Comparison of ENCODE assay signal across 16 cellular contexts in the genomic region with DNA sequence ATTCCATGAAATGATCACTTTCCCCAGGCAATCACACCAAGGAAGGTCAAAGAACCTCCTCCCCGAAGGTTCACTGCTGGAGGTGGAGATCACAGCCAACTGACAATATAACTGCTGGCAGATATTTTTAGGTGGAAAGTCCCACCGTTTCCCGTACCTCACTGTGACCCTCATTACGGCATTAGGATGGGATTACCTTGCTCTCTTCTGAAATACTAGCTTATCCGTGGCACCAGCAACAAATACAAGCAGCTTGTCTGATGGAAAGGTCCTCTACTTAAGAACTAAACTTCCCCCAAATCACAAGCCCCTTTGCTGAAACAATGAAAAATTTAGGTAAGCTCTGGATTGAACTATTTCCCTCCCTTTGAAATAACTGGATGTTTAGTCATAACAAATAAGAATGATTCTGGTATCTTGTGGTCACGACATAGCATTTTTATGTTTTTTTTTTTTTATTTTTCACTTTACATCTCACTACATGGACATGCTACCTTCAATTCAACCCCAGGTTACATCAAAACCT.
DNase-seq lines count a peak whose midpoint lies in the region; ATAC-seq, FAIRE-seq and TF ChIP-seq lines count a peak whose summit lies in the region.
"Had no signal": no experiment of that assay in that cellular context is flagged by ENCODE, and none has a peak within 500 bp of the region (broad histone marks: within the 10 kb centered on the region; RNA-seq: fewer than 3 reads in every experiment).

No MANE protein-coding gene starts in this region.

- FAIRE-seq in A549 (lab: Jason Lieb, UNC), result no peak
- FAIRE-seq in keratinocyte (lab: Jason Lieb, UNC), result peak; percentile 60
- FAIRE-seq: GM19239 had no signal

- no peaks in the 10 kb centered on the region for H3K36me3 Mint-ChIP-seq in stimulated activated memory B cell treated with anti-CD40 and anti-IgM and Interleukin-4, amounts not matched to agents 10 μg/mL and 1 μg/mL and 100 μg/mL, for 72 hours

- H3K27ac ChIP-seq in A549 (peak overlapping the region; percentile 60 to 77; a peak in 3 of 6 replicates), keratinocyte (ENCODE audit: control insufficient read depth, insufficient read depth, low read length) (peak overlapping the region; percentile 2)

- no peaks in the 10 kb centered on the region for H3K79me2 ChIP-seq in keratinocyte (ENCODE audit: control insufficient read depth, insufficient read depth, low read length)

- H3K27me3 ChIP-seq in adipocyte (replicated peaks; ENCODE audit: control insufficient read depth, insufficient read depth, low read length) (no peaks in the 10 kb centered on the region), keratinocyte (ENCODE audit: control insufficient read depth, extremely low read depth, insufficient read depth, low read length) (no peaks in the 10 kb centered on the region), BE2C (peaks cover 95% of the 10 kb centered on the region)

- ATAC-seq in A549 (no peak), GM21423 (IDR thresholded peaks at IDR 0.05; ENCODE audit: unreplicated experiment) (no peak), HG02970 (IDR thresholded peaks at IDR 0.05; ENCODE audit: low FRiP score, unreplicated experiment) (no peak)
- ATAC-seq in stimulated activated memory B cell treated with anti-CD40 and anti-IgM and Interleukin-4, amounts not matched to agents 10 μg/mL and 1 μg/mL and 100 μg/mL, for 72 hours, result no peak
- ATAC-seq: activated CD4-positive, alpha-beta T cell treated with anti-CD3 and anti-CD28 coated beads for 36 hours; Panc1 had no signal

- no peaks in the 10 kb centered on the region for H3K9me3 ChIP-seq in A549
- H3K9me3 ChIP-seq in adipocyte (ENCODE audit: control insufficient read depth, low read length), result no peaks in the 10 kb centered on the region
- H3K9me3 ChIP-seq in keratinocyte (ENCODE audit: control insufficient read depth, low read depth, low read length), result no peaks in the 10 kb centered on the region
- H3K9me3 ChIP-seq in BE2C, result no peaks in the 10 kb centered on the region

- H3K9ac ChIP-seq in adipocyte (ENCODE audit: low read length) (no peak overlapping the region), keratinocyte (ENCODE audit: control insufficient read depth, extremely low read depth, insufficient read depth, low read length) (no peak overlapping the region)

- TF ChIP-seq EP300 in A549 (IDR thresholded peaks at IDR 0.05), result no peak

- peak overlapping the region; percentile 34; the same call in 1 of the 3 replicates for H3K4me2 ChIP-seq in A549
- peak overlapping the region; percentile 53 for H3K4me2 ChIP-seq in keratinocyte (ENCODE audit: control insufficient read depth, extremely low read depth, insufficient read depth, low read depth, low read length)

- H3K4me3 ChIP-seq in A549 (no peak overlapping the region), GM12865 (ENCODE audit: low read depth, low read length) (no peak overlapping the region), adipocyte (ENCODE audit: low read length) (no peak overlapping the region), keratinocyte (ENCODE audit: control insufficient read depth in 2 of 3, extremely low read depth in 1 of 3, insufficient read depth in 2 of 3, low read depth in 1 of 3, low read length in 3 of 3) (no peak overlapping the region), BE2C (ENCODE audit: low read depth, low read length) (no peak overlapping the region)
- H3K4me3 ChIP-seq: coronary artery had no signal

- WGBS in A549 (ENCODE audit: missing lambda C conversion rate), result 36% methylated on average over 6 of the region's 6 CpGs

- peak overlapping the region; percentile 47 for H2AFZ ChIP-seq in keratinocyte (ENCODE audit: control insufficient read depth, low read length)

- no peak for TF ChIP-seq CTCF in A549 (IDR thresholded peaks at IDR 0.05)
- no peak for TF ChIP-seq CTCF in GM12865 (IDR thresholded peaks at IDR 0.05; ENCODE audit: insufficient read depth, low read depth, low read length, missing control alignments)
- TF ChIP-seq CTCF in keratinocyte (optimal IDR thresholded peaks at IDR 0.05 in 1 of 3, IDR thresholded peaks at IDR 0.05 in 1 of 3, conservative IDR thresholded peaks at IDR 0.05 in 1 of 3; ENCODE audit: extremely low read depth in 1 of 3, insufficient read depth in 2 of 3, low read length in 3 of 3), result no peak
- TF ChIP-seq CTCF in BE2C (IDR thresholded peaks at IDR 0.05; ENCODE audit: low read depth, low read length), result no peak

- H3K9me3 Mint-ChIP-seq in stimulated activated memory B cell treated with anti-CD40 and anti-IgM and Interleukin-4, amounts not matched to agents 10 μg/mL and 1 μg/mL and 100 μg/mL, for 72 hours, result peaks cover 3% of the 10 kb centered on the region

- no peak for TF ChIP-seq RAD21 in A549 (conservative IDR thresholded peaks at IDR 0.05 in 1 of 2, IDR thresholded peaks at IDR 0.05 in 1 of 2)

- no peaks in the 10 kb centered on the region for H3K4me1 Mint-ChIP-seq in stimulated activated memory B cell treated with anti-CD40 and anti-IgM and Interleukin-4, amounts not matched to agents 10 μg/mL and 1 μg/mL and 100 μg/mL, for 72 hours
- H3K4me1 Mint-ChIP-seq: activated CD4-positive, alpha-beta T cell treated with anti-CD3 and anti-CD28 coated beads for 36 hours had no signal

- DNase-seq in A549 (ENCODE audit: low read depth in 1 of 2, low spot score in 1 of 2) (no peak), GM12865 (ENCODE audit: low read depth) (peak; percentile 44), adipocyte (ENCODE audit: low read depth) (peak; percentile 45), keratinocyte (ENCODE audit: low read depth, low spot score) (no peak), BE2C (no peak)
- DNase-seq: activated CD4-positive, alpha-beta T cell treated with anti-CD3 and anti-CD28 coated beads for 36 hours; NCI-H1105; NCI-H446; nucleus accumbens; T-helper 2 cell had no signal

- TF ChIP-seq POLR2A in A549 (IDR thresholded peaks at IDR 0.05; ENCODE audit: low read length), result no peak

- CTCF ChIA-PET in A549 (lab: Yijun Ruan, JAX), result interaction anchor here (0.7 to 1.7 kb wide), 3 partner anchors 9 to 320 kb away, joined by 3 to 6 read pairs (median 4); no protein-coding TSS in a partner anchor

- H3K36me3 ChIP-seq in adipocyte (ENCODE audit: control insufficient read depth, insufficient read depth, low read length, severe bottlenecking) (no peaks in the 10 kb centered on the region), keratinocyte (ENCODE audit: control insufficient read depth in 2 of 2, extremely low read depth in 1 of 2, insufficient read depth in 2 of 2, low read length in 2 of 2) (no peaks in the 10 kb centered on the region), BE2C (no peaks in the 10 kb centered on the region)

- POLR2A ChIA-PET in A549 (lab: Yijun Ruan, JAX), result no interaction called here

- no peak overlapping the region for H3K27ac Mint-ChIP-seq in stimulated activated memory B cell treated with anti-CD40 and anti-IgM and Interleukin-4, amounts not matched to agents 10 μg/mL and 1 μg/mL and 100 μg/mL, for 72 hours
- H3K27ac Mint-ChIP-seq: activated CD4-positive, alpha-beta T cell treated with anti-CD3 and anti-CD28 coated beads for 36 hours had no signal

- H3K27me3 Mint-ChIP-seq in stimulated activated memory B cell treated with anti-CD40 and anti-IgM and Interleukin-4, amounts not matched to agents 10 μg/mL and 1 μg/mL and 100 μg/mL, for 72 hours, result peaks cover 32% of the 10 kb centered on the region

- H3K4me1 ChIP-seq in A549 (peaks cover 28% of the 10 kb centered on the region), adipocyte (ENCODE audit: control insufficient read depth, insufficient read depth, low read length) (peaks cover 19% of the 10 kb centered on the region), keratinocyte (ENCODE audit: control insufficient read depth, extremely low read depth, insufficient read depth, low read length) (peaks cover 36% of the 10 kb centered on the region), BE2C (no peaks in the 10 kb centered on the region)

- H4K20me1 ChIP-seq in keratinocyte (ENCODE audit: control insufficient read depth, extremely low read depth, insufficient read depth, low read length), result no peaks in the 10 kb centered on the region

- no peak overlapping the region for H3K4me3 Mint-ChIP-seq in stimulated activated memory B cell treated with anti-CD40 and anti-IgM and Interleukin-4, amounts not matched to agents 10 μg/mL and 1 μg/mL and 100 μg/mL, for 72 hours
- H3K4me3 Mint-ChIP-seq: activated CD4-positive, alpha-beta T cell treated with anti-CD3 and anti-CD28 coated beads for 36 hours had no signal

- H3K9me1 ChIP-seq in keratinocyte (ENCODE audit: control insufficient read depth, extremely low read depth, insufficient read depth, low read length), result no peaks in the 10 kb centered on the region

- dilution Hi-C loops in keratinocyte (cut with MboI; ENCODE audit: extremely low pct_ligation_motif_present, low sequenced_read_pairs), result no loop called here

TF ChIP-seq in A549, 52 proteins besides CTCF, POLR2A, EP300 and RAD21 (continues in another document):
- TF ChIP-seq NPAS2 (CRISPR knock-in tag; IDR thresholded peaks at IDR 0.05; ENCODE audit: borderline replicate concordance), result no peak
- TF ChIP-seq, protein P1, sequence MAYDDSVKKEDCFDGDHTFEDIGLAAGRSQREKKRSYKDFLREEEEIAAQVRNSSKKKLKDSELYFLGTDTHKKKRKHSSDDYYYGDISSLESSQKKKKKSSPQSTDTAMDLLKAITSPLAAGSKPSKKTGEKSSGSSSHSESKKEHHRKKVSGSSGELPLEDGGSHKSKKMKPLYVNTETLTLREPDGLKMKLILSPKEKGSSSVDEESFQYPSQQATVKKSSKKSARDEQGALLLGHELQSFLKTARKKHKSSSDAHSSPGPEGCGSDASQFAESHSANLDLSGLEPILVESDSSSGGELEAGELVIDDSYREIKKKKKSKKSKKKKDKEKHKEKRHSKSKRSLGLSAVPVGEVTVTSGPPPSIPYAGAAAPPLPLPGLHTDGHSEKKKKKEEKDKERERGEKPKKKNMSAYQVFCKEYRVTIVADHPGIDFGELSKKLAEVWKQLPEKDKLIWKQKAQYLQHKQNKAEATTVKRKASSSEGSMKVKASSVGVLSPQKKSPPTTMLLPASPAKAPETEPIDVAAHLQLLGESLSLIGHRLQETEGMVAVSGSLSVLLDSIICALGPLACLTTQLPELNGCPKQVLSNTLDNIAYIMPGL (CRISPR knock-in tag; IDR thresholded peaks at IDR 0.05; ENCODE audit: borderline replicate concordance), result no peak
- TF ChIP-seq, protein P2, sequence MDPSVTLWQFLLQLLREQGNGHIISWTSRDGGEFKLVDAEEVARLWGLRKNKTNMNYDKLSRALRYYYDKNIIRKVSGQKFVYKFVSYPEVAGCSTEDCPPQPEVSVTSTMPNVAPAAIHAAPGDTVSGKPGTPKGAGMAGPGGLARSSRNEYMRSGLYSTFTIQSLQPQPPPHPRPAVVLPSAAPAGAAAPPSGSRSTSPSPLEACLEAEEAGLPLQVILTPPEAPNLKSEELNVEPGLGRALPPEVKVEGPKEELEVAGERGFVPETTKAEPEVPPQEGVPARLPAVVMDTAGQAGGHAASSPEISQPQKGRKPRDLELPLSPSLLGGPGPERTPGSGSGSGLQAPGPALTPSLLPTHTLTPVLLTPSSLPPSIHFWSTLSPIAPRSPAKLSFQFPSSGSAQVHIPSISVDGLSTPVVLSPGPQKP (IDR thresholded peaks at IDR 0.05; ENCODE audit: low read depth, low read length), result no peak
- TF ChIP-seq HOXB5 (CRISPR knock-in tag; IDR thresholded peaks at IDR 0.05), result no peak
- no peak for TF ChIP-seq SREBF2 (IDR thresholded peaks at IDR 0.05)
- TF ChIP-seq FOSB (CRISPR knock-in tag; IDR thresholded peaks at IDR 0.05), result no peak
- no peak for TF ChIP-seq CBX2 (IDR thresholded peaks at IDR 0.05; ENCODE audit: borderline replicate concordance, low read depth)

Comparison
In these comparisons a context has a peak if more than half of its experiments do, and no peak if none do; other contexts are left out.
1. DNase-seq: peak in GM12865 (single experiment) and adipocyte (single experiment); none in A549 (0 of 2), keratinocyte (single experiment) and BE2C (single experiment).